ENCODE assay signal across 39 cellular contexts in genomic region chr12:108094250-108094649, GRCh38. TPM values are rescaled to one million over a fixed set of nuclear protein-coding genes. Genes with fewer than 3 reads are reported as not detected.
"Had no signal": no experiment of that assay in that cellular context is flagged by ENCODE, and none has a peak within 500 bp of the region (broad histone marks: within the 10 kb centered on the region; RNA-seq: fewer than 3 reads in every experiment).

No MANE protein-coding gene starts in this region.

- H3K36me3 ChIP-seq: MG63 had no signal

- H3K9me3 ChIP-seq: MG63 had no signal

- H3K4me3 ChIP-seq: MG63 had no signal

- H3K4me2 ChIP-seq: KMS-11 had no signal

- H3K27ac ChIP-seq: KMS-11 had no signal

- DNase-seq: Karpas-422, Kasumi-1, MG63, MM.1S, MV-4-11, NCI-H1048, NCI-H1092, NCI-H1092 treated with DMSO at 0.1 percent for 48 hours, NCI-H1105, NCI-H1105 treated with DMSO at 0.1 percent for 48 hours, NCI-H1417, NCI-H1417 treated with DMSO at 0.1 percent for 48 hours, NCI-H1436, NCI-H1436 treated with DMSO at 0.1 percent for 48 hours, NCI-H146, NCI-H1694, NCI-H1694 treated with DMSO at 0.1 percent for 48 hours, NCI-H187, NCI-H187 treated with DMSO at 0.1 percent for 48 hours, NCI-H1930, NCI-H2029, NCI-H2029 treated with DMSO at 0.1 percent for 48 hours, NCI-H2081, NCI-H2081 treated with DMSO at 0.1 percent for 48 hours, NCI-H2107, NCI-H2171, NCI-H2171 treated with DMSO at 0.1 percent for 48 hours, NCI-H2227 treated with DMSO at 0.1 percent for 48 hours, NCI-H226, NCI-H345, NCI-H446, NCI-H446 treated with DMSO at 0.1 percent for 48 hours, NCI-H510A, NCI-H510A treated with DMSO at 0.1 percent for 48 hours had no signal

- H3K9ac ChIP-seq: KMS-11 had no signal

- H3K27me3 ChIP-seq: MG63 had no signal

RNA-seq across cellular contexts. Expression of gene WSCD2, which starts 34.8 kb away (rescaled TPM):
- total RNA-seq: LHCN-M2, M059J, MCF 10A, NCI-H460 had no signal
